8 cellular contexts compared by ENCODE assay signal in the genomic region with DNA sequence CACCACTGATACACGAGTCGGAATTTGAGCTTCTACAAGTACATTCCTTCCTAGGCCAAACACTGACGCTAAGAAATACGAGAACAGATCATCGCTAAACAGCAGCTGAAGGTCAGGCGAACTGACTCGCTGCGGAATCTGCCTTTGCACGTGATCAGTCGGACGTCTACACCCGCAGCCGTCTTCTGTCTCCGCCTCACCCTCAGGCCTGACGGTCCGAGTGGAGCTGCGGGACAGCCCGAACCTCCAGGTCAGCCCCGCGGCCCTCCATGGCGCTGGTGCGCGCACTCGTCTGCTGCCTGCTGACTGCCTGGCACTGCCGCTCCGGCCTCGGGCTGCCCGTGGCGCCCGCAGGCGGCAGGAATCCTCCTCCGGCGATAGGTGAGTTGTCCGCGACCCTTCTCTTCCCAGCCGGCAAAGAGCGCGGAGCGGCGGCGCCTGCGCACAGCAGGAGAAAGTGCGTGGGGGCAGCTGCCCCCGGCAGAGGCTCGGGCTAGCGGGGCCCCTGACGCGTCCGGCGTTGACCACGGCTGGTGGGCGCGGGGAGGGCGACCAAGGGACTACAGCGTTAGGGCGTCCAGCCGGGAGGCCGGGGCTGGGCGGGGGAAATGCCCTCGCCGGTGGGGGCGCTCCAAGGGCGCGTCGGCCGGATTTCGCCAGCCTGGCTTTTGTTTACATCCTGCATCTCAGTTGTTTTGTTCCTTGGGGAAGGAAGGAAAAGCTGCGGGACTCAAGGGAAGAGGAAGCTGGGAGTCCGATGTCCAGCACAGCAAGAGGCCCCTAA. TPM values are rescaled to one million over a fixed set of nuclear protein-coding genes. Genes with fewer than 3 reads are reported as not detected.
A peak's percentile ranks its signal among the peaks of the same experiment; 100 is the strongest.
DNase-seq lines count a peak whose midpoint lies in the region; TF ChIP-seq lines count a peak whose summit lies in the region.

A gene with protein sequence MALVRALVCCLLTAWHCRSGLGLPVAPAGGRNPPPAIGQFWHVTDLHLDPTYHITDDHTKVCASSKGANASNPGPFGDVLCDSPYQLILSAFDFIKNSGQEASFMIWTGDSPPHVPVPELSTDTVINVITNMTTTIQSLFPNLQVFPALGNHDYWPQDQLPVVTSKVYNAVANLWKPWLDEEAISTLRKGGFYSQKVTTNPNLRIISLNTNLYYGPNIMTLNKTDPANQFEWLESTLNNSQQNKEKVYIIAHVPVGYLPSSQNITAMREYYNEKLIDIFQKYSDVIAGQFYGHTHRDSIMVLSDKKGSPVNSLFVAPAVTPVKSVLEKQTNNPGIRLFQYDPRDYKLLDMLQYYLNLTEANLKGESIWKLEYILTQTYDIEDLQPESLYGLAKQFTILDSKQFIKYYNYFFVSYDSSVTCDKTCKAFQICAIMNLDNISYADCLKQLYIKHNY (plus strand): TSS at position 181 of the 784 bp plus-strand sequence. CDS start 89 bp downstream, at position 270.

- no peaks in the 10 kb centered on the region for H3K27me3 ChIP-seq in MM.1S (replicated peaks; ENCODE audit: insufficient read depth, low read length)
- no peaks in the 10 kb centered on the region for H3K27me3 ChIP-seq in skeletal muscle tissue (ENCODE audit: control insufficient read depth in 3 of 3, insufficient read depth in 3 of 3, low read length in 3 of 3)

- H3K4me2 ChIP-seq in MM.1S (ENCODE audit: low read depth, low read length) = peak within 1 kb of the TSS; percentile 95

- POLR2A ChIA-PET in HEK293T (lab: Yijun Ruan, JAX) = interaction anchor here (0.8 to 1.9 kb wide), 17 partner anchors 9 to 62 kb away, joined by 3 to 16 read pairs (median 4); partner anchors contain the start of gene FABP7

- H3K27ac ChIP-seq in MM.1S (ENCODE audit: low read length) = peak within 1 kb of the TSS; percentile 55; the same call in 1 of the 2 replicates
- H3K27ac ChIP-seq in skeletal muscle tissue (ENCODE audit: low read depth, low read length) = peak within 1 kb of the TSS; percentile 94

- peaks cover 5% of the 10 kb centered on the region for H3K4me1 ChIP-seq in MM.1S (ENCODE audit: low read length)
- peaks cover 12 to 26% (median 18%) of the 10 kb centered on the region in 3 donors for H3K4me1 ChIP-seq in skeletal muscle tissue (ENCODE audit: control insufficient read depth in 3 of 3, insufficient read depth in 3 of 3, low read length in 3 of 3)

- in situ Hi-C loops in SK-MEL-5 (cut with HindIII; ENCODE audit: low pct_unique_long_range_greater_than_20kb, low sequenced_read_pairs) = no loop called here

- H3K4me3 ChIP-seq in MM.1S (ENCODE audit: low read length) (peak within 1 kb of the TSS; percentile 66), skeletal muscle tissue (ENCODE audit: low read length in 3 of 3) (peak within 1 kb of the TSS; percentile 76 to 95 (median 95))

- DNase-seq in activated gamma-delta T cell treated with Interleukin-2 at 50 U/mL for 16 hours = peak; percentile 3
- DNase-seq in activated gamma-delta T cell (lab: John Stamatoyannopoulos, UW) = no peak
- DNase-seq in HEK293T (ENCODE audit: extremely low spot score) = peak; percentile 73
- DNase-seq in MM.1S = peak; percentile 62
- DNase-seq in SK-MEL-5 (ENCODE audit: low read depth, low spot score) = peak; percentile 76
- DNase-seq in cerebellar nuclear complex (lab: John Stamatoyannopoulos, UW) = peak; percentile 5 to 38
- DNase-seq in islet precursor cell = peak; percentile 95

- peak; percentile 57 for TF ChIP-seq CTCF in MM.1S (IDR thresholded peaks at IDR 0.05; ENCODE audit: low read length)

- H4K20me1 ChIP-seq in MM.1S (ENCODE audit: insufficient read depth, low read length) = no peaks in the 10 kb centered on the region

- H3K9me3 ChIP-seq in MM.1S (replicated peaks; ENCODE audit: insufficient read depth, low read length) (no peaks in the 10 kb centered on the region), skeletal muscle tissue (ENCODE audit: control insufficient read depth in 3 of 3, low read length in 3 of 3) (no peaks in the 10 kb centered on the region)

- H2AFZ ChIP-seq in MM.1S (ENCODE audit: low read length) = peak within 1 kb of the TSS; percentile 93

- peaks cover 14% of the 10 kb centered on the region for H3F3A ChIP-seq in MM.1S (ENCODE audit: insufficient read depth, low read length)

- no peaks in the 10 kb centered on the region for H3K36me3 ChIP-seq in MM.1S (replicated peaks; ENCODE audit: insufficient read depth, low read length)
- no peaks in the 10 kb centered on the region for H3K36me3 ChIP-seq in skeletal muscle tissue (ENCODE audit: control insufficient read depth in 3 of 3, insufficient read depth in 3 of 3, low read length in 3 of 3)

- H3K9me2 ChIP-seq in MM.1S (replicated peaks; ENCODE audit: insufficient read depth, low read length) = no peaks in the 10 kb centered on the region

- H3K79me2 ChIP-seq in MM.1S (ENCODE audit: low read length) = peaks cover 11% of the 10 kb centered on the region

- peak within 1 kb of the TSS; percentile 72 for H3K9ac ChIP-seq in MM.1S (ENCODE audit: low read length)
- peak within 1 kb of the TSS; percentile 85 to 98 (median 95) for H3K9ac ChIP-seq in skeletal muscle tissue (ENCODE audit: low read depth in 1 of 3, low read length in 3 of 3)

- CTCF ChIA-PET in HEK293T (lab: Yijun Ruan, JAX) = interaction anchor here (0.6 to 2.1 kb wide), 9 partner anchors 9 to 957 kb away, joined by 3 to 11 read pairs (median 3); no protein-coding TSS in a partner anchor

TF ChIP-seq in HEK293T, 16 proteins besides CTCF, POLR2A, EP300 and RAD21:
- TF ChIP-seq FOXM1 (IDR thresholded peaks at IDR 0.05; ENCODE audit: borderline replicate concordance) (peak; percentile 71; the same call in 1 of the 2 replicates), TARDBP (IDR thresholded peaks at IDR 0.05) (no peak), L3MBTL2 (conservative IDR thresholded peaks at IDR 0.05) (peak; percentile 84)

RNA-seq across cellular contexts. Expression of the gene that starts here (rescaled TPM):
- total RNA-seq in SK-MEL-5 (2014; rRNA removed; shearing (Covaris generic)) = 59.4 and 60.4 TPM in 2 replicates
- 38.1 and 41.5 TPM in 2 replicates for polyA plus RNA-seq in SK-MEL-5 (2015; cell fraction: cytosol; rRNA removed)
- 19.7 and 20.3 TPM in 2 replicates for polyA plus RNA-seq in SK-MEL-5 (2015; cell fraction: nucleus; rRNA removed)
- total RNA-seq in skeletal muscle tissue = 11.0 TPM
